12 cellular contexts compared by ENCODE assay signal in the genomic region with DNA sequence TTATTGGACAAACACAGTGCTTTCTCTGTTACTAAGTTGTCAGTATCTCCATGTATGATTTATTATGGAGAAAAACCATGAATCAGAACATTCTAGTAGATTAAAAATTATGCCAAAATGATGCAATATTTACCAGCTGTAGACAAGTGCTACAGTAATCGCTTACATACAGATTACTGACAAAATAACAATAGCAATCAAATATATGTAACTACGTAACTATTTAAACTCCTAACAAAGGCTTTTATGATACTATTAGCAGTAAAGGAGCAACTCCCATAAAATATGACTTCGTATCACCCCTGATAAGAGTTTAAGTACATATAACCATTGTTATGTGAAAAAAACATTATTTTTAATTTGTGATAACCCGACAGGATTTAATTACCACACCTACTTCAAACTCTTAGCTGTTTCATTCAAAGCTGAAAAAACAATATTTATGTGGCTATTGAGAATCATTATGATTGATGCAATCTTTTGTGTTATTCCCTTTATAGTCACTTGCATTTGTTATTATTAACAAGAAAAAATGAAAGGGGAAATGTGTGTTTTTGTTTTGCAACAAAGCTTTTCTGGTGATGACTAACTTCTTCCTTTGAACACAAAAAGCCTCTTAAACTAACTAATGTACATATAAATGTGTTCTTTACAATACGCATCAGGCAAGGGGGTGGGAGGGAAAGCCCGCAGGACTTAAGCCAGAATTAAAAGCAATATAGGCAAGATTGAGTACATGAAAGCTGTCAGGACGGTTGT.
DNase-seq lines count a peak whose midpoint lies in the region; ATAC-seq, FAIRE-seq and TF ChIP-seq lines count a peak whose summit lies in the region.
"Had no signal": no experiment of that assay in that cellular context is flagged by ENCODE, and none has a peak within 500 bp of the region (broad histone marks: within the 10 kb centered on the region; RNA-seq: fewer than 3 reads in every experiment).

No MANE protein-coding gene starts in this region.

- H3K4me1 ChIP-seq in K562 (replicated peaks in 1 of 2; ENCODE audit: control insufficient read depth in 2 of 2, insufficient read depth in 2 of 2, low read length in 2 of 2) (no peaks in the 10 kb centered on the region), keratinocyte (ENCODE audit: control insufficient read depth, extremely low read depth, insufficient read depth, low read length) (peaks cover 19% of the 10 kb centered on the region), left lung (peaks cover 0 to 10% of the 10 kb centered on the region in 2 donors)

- WGBS in K562 (ENCODE audit: insufficient coverage, low coverage, missing lambda C conversion rate), result 91% methylated on average over 7 of the region's 7 CpGs

- no TSS peak for BruUV-seq in K562 (replicated peaks; lab: Mats Ljungman, UMichigan)

- dilution Hi-C loops in keratinocyte (cut with MboI; ENCODE audit: extremely low pct_ligation_motif_present, low sequenced_read_pairs), result no loop called here

- POLR2A ChIA-PET in K562 (lab: Yijun Ruan, JAX), result interaction anchor here (0.6 to 1.4 kb wide), 3 partner anchors 11 to 148 kb away, joined by 3 read pairs; no protein-coding TSS in a partner anchor

- peaks cover 21% of the 10 kb centered on the region for H3K36me3 Mint-ChIP-seq in activated T-helper 17 cell treated with anti-CD3 and anti-CD28 coated beads, Interleukin-2, amount 50 U/mL, for 72 hours (ENCODE audit: low read depth)

- no peak overlapping the region for H3K27ac Mint-ChIP-seq in activated T-helper 17 cell treated with anti-CD3 and anti-CD28 coated beads, Interleukin-2, amount 50 U/mL, for 72 hours

- H3K36me3 ChIP-seq in K562 (ENCODE audit: control insufficient read depth, insufficient read depth, low read length) (peaks cover 23% of the 10 kb centered on the region; the same call in 1 of the 3 replicates), keratinocyte (ENCODE audit: control insufficient read depth in 2 of 2, extremely low read depth in 1 of 2, insufficient read depth in 2 of 2, low read length in 2 of 2) (peaks cover 0 to 1% of the 10 kb centered on the region in 2 experiments), left lung (peaks cover 0 to 8% of the 10 kb centered on the region in 2 donors)

- no peak for ATAC-seq in K562
- no peak for ATAC-seq in left lung
- no peak for ATAC-seq in HG03159 (IDR thresholded peaks at IDR 0.05; ENCODE audit: unreplicated experiment)
- ATAC-seq in activated T-helper 17 cell treated with anti-CD3 and anti-CD28 coated beads, Interleukin-2, amount 50 U/mL, for 72 hours (replicated peaks), result no peak

- FAIRE-seq in K562 (lab: Jason Lieb, UNC) (no peak), keratinocyte (lab: Jason Lieb, UNC) (no peak)

- CTCF ChIA-PET in K562 (lab: Yijun Ruan, JAX; ENCODE audit: low intra/inter-chr PET ratio), result no interaction called here

- H3K4me2 ChIP-seq in K562 (ENCODE audit: insufficient read depth, low read length) (no peak overlapping the region), keratinocyte (ENCODE audit: control insufficient read depth, extremely low read depth, insufficient read depth, low read depth, low read length) (peak overlapping the region; percentile 66)

- no peaks in the 10 kb centered on the region for H3K9me3 Mint-ChIP-seq in activated T-helper 17 cell treated with anti-CD3 and anti-CD28 coated beads, Interleukin-2, amount 50 U/mL, for 72 hours
- H3K9me3 Mint-ChIP-seq: central memory CD8-positive, alpha-beta T cell had no signal

- H3K9me3 ChIP-seq in K562 (replicated peaks; ENCODE audit: control insufficient read depth, insufficient read depth, low read depth, low read length) (no peaks in the 10 kb centered on the region), keratinocyte (ENCODE audit: control insufficient read depth, low read depth, low read length) (no peaks in the 10 kb centered on the region), left lung (no peaks in the 10 kb centered on the region)
- H3K9me3 ChIP-seq: Caco-2 had no signal

- no peaks in the 10 kb centered on the region for H3K27me3 Mint-ChIP-seq in activated T-helper 17 cell treated with anti-CD3 and anti-CD28 coated beads, Interleukin-2, amount 50 U/mL, for 72 hours
- H3K27me3 Mint-ChIP-seq: central memory CD8-positive, alpha-beta T cell had no signal

- H2AFZ ChIP-seq in K562 (ENCODE audit: low read depth, low read length) (no peak overlapping the region), keratinocyte (ENCODE audit: control insufficient read depth, low read length) (peak overlapping the region; percentile 33)

- no peak for TF ChIP-seq RAD21 in K562 (CRISPR knock-in tag; conservative IDR thresholded peaks at IDR 0.05 in 1 of 2, IDR thresholded peaks at IDR 0.05 in 1 of 2)

- TF ChIP-seq POLR2A in K562 (conservative IDR thresholded peaks at IDR 0.05), result no peak

- H3K9me1 ChIP-seq in K562 (ENCODE audit: control insufficient read depth, insufficient read depth, low read length), result no peaks in the 10 kb centered on the region
- H3K9me1 ChIP-seq in keratinocyte (ENCODE audit: control insufficient read depth, extremely low read depth, insufficient read depth, low read length), result no peaks in the 10 kb centered on the region

- H4K20me1 ChIP-seq in K562 (replicated peaks; ENCODE audit: control insufficient read depth, insufficient read depth, low read length), result no peaks in the 10 kb centered on the region
- H4K20me1 ChIP-seq in keratinocyte (ENCODE audit: control insufficient read depth, extremely low read depth, insufficient read depth, low read length), result no peaks in the 10 kb centered on the region

- H3K4me3 ChIP-seq in K562 (no peak overlapping the region), keratinocyte (ENCODE audit: control insufficient read depth in 2 of 3, extremely low read depth in 1 of 3, insufficient read depth in 2 of 3, low read depth in 1 of 3, low read length in 3 of 3) (no peak overlapping the region), left lung (no peak overlapping the region)

- no peak for TF ChIP-seq EP300 in K562 (IDR thresholded peaks at IDR 0.05; ENCODE audit: low read length)

- no peaks in the 10 kb centered on the region for H3K79me2 ChIP-seq in K562 (ENCODE audit: control insufficient read depth, insufficient read depth, low read length)
- H3K79me2 ChIP-seq in keratinocyte (ENCODE audit: control insufficient read depth, insufficient read depth, low read length), result no peaks in the 10 kb centered on the region

- H3K4me3 Mint-ChIP-seq in activated T-helper 17 cell treated with anti-CD3 and anti-CD28 coated beads, Interleukin-2, amount 50 U/mL, for 72 hours, result no peak overlapping the region
- H3K4me3 Mint-ChIP-seq: central memory CD8-positive, alpha-beta T cell had no signal

- in situ Hi-C loops in K562 (cut with MboI), result no loop called here

- peaks cover 9% of the 10 kb centered on the region for H3K4me1 Mint-ChIP-seq in activated T-helper 17 cell treated with anti-CD3 and anti-CD28 coated beads, Interleukin-2, amount 50 U/mL, for 72 hours
- H3K4me1 Mint-ChIP-seq: central memory CD8-positive, alpha-beta T cell had no signal

- DNase-seq in DMS153 treated with DMSO at 0.1 percent for 48 hours (lab: John Stamatoyannopoulos, UW; ENCODE audit: unreplicated experiment) (peak; percentile 97), NCI-H1930 (lab: John Stamatoyannopoulos, UW) (peak; percentile 74 to 94), K562 (ENCODE audit: extremely low read depth in 1 of 4, low spot score in 3 of 4) (no peak), keratinocyte (ENCODE audit: low read depth, low spot score) (no peak), GM10266 (ENCODE audit: extremely low spot score) (no peak), left lung (no peak)
- DNase-seq: Caco-2, RPMI8226, trophoblast cell had no signal

- TF ChIP-seq CTCF in K562 (IDR thresholded peaks at IDR 0.05 in 2 of 3, conservative IDR thresholded peaks at IDR 0.05 in 1 of 3; ENCODE audit: insufficient read depth in 2 of 3, low read depth in 1 of 3, low read length in 3 of 3) (no peak), keratinocyte (optimal IDR thresholded peaks at IDR 0.05 in 1 of 3, IDR thresholded peaks at IDR 0.05 in 1 of 3, conservative IDR thresholded peaks at IDR 0.05 in 1 of 3; ENCODE audit: extremely low read depth in 1 of 3, insufficient read depth in 2 of 3, low read length in 3 of 3) (no peak), GM10266 (IDR thresholded peaks at IDR 0.05; ENCODE audit: control insufficient read depth, insufficient read depth, low read depth, missing control alignments) (no peak), left lung (IDR thresholded peaks at IDR 0.05) (no peak)

- H3K27ac ChIP-seq in K562 (ENCODE audit: extremely low read depth, low read depth, low read length) (no peak overlapping the region), keratinocyte (ENCODE audit: control insufficient read depth, insufficient read depth, low read length) (peak overlapping the region; percentile 62), left lung (no peak overlapping the region)

- intact Hi-C loops in K562 (cut with micrococcal nuclease) (no loop called here), left lung (cut with DNase I) (no loop called here)

- no peak overlapping the region for H3K9ac ChIP-seq in K562 (ENCODE audit: insufficient read depth in 1 of 2, low read depth in 2 of 2, low read length in 2 of 2)
- H3K9ac ChIP-seq in keratinocyte (ENCODE audit: control insufficient read depth, extremely low read depth, insufficient read depth, low read length), result peak overlapping the region; percentile 40

- H3K27me3 ChIP-seq in K562 (ENCODE audit: control insufficient read depth in 2 of 2, insufficient read depth in 2 of 2, low read length in 2 of 2), result no peaks in the 10 kb centered on the region
- H3K27me3 ChIP-seq in keratinocyte (ENCODE audit: control insufficient read depth, extremely low read depth, insufficient read depth, low read length), result no peaks in the 10 kb centered on the region
- no peaks in the 10 kb centered on the region for H3K27me3 ChIP-seq in left lung

TF ChIP-seq in K562, 482 proteins besides CTCF, POLR2A, EP300 and RAD21 (continues in another document):
- TF ChIP-seq ZNF140 (CRISPR knock-in tag; IDR thresholded peaks at IDR 0.05) (no peak), HNRNPLL (IDR thresholded peaks at IDR 0.05; ENCODE audit: low read depth, low read length, poor library complexity, severe bottlenecking) (no peak), L3MBTL2 (IDR thresholded peaks at IDR 0.05) (no peak), ATF3 (IDR thresholded peaks at IDR 0.05) (peak; percentile 50; the same call in 1 of the 2 replicates), ATF3 (CRISPR knock-in tag; conservative IDR thresholded peaks at IDR 0.05) (no peak), SMARCB1 (IDR thresholded peaks at IDR 0.05; ENCODE audit: insufficient read length, low read depth) (no peak), CEBPG (CRISPR knock-in tag; IDR thresholded peaks at IDR 0.05) (no peak), CEBPG (tag; conservative IDR thresholded peaks at IDR 0.05 in 1 of 2, IDR thresholded peaks at IDR 0.05 in 1 of 2) (peak in 1 of 2 experiments; percentile 19; a peak in 1 of 4 replicates)

Comparison
In these comparisons a context has a peak if more than half of its experiments do, and no peak if none do; other contexts are left out.
1. DNase-seq: peak in DMS153 treated with DMSO at 0.1 percent for 48 hours (single experiment) and NCI-H1930 (2 of 2); none in K562 (0 of 4), keratinocyte (single experiment), GM10266 (single experiment) and left lung (0 of 2).